ENCODE assay signal across 19 cellular contexts in the genomic region with DNA sequence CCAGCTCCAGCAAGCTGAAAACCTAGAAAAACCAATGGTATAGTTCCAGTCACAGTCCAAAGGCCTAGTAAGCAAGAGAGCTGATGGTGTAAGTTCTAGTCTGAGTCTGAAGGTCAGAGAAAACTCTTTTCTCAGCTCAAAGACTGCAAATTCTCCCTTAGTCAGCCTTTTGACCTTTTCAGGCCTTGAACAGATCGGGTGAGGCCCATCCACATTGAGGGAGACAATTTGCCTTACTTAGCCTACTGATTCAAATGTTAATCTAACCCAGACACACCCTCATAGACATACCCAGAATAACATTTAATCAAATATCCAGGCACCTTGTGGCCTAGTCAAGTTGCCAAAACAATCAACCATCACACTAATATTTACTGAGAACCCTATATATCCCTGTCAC.
"Had no signal": no experiment of that assay in that cellular context is flagged by ENCODE, and none has a peak within 500 bp of the region (broad histone marks: within the 10 kb centered on the region; RNA-seq: fewer than 3 reads in every experiment).

No MANE protein-coding gene starts in this region.

- DNase-seq: effector memory CD8-positive, alpha-beta T cell; glutamatergic neuron; left colon; mammary epithelial cell; mucosa of descending colon; naive thymus-derived CD8-positive, alpha-beta T cell; psoas muscle; retina; stimulated activated CD4-positive, alpha-beta T cell treated with anti-CD3 and anti-CD28 coated beads, Interleukin-2, amount 100 ng/mL, for 24 hours; stimulated activated CD4-positive, alpha-beta T cell treated with anti-CD3 and anti-CD28 coated beads, Interleukin-4, amount 100 ng/mL, for 4 hours; stimulated activated naive B cell treated with anti-CD40 and anti-IgM and Interleukin-4, amounts not matched to agents 10 μg/mL and 1 μg/mL and 100 μg/mL, for 72 hours; stimulated activated naive CD8-positive, alpha-beta T cell treated with anti-CD3 and anti-CD28 coated beads, Interleukin-15, amount 100 ng/mL, for 72 hours; substantia nigra; trophoblast cell had no signal

- ATAC-seq: effector memory CD8-positive, alpha-beta T cell; gastroesophageal sphincter; left colon; mucosa of descending colon; naive thymus-derived CD8-positive, alpha-beta T cell; psoas muscle; sciatic nerve; stimulated activated naive B cell treated with anti-CD40 and anti-IgM and Interleukin-4, amounts not matched to agents 10 μg/mL and 1 μg/mL and 100 μg/mL, for 72 hours; stimulated activated naive CD8-positive, alpha-beta T cell treated with anti-CD3 and anti-CD28 coated beads, Interleukin-15, amount 100 ng/mL, for 72 hours had no signal

- H3K4me1 ChIP-seq: gastroesophageal sphincter, psoas muscle had no signal

- H3K36me3 ChIP-seq: esophagus muscularis mucosa, gastroesophageal sphincter, neutrophil had no signal

- H3K9me3 ChIP-seq: esophagus muscularis mucosa, gastroesophageal sphincter, mucosa of descending colon, neutrophil, psoas muscle had no signal

- H3K4me3 ChIP-seq: esophagus muscularis mucosa, gastroesophageal sphincter, mucosa of descending colon, psoas muscle had no signal

- H3K27ac ChIP-seq: epithelial cell of prostate, esophagus muscularis mucosa, gastroesophageal sphincter, neutrophil, psoas muscle had no signal

- H3K27me3 ChIP-seq: esophagus muscularis mucosa, gastroesophageal sphincter, neutrophil had no signal
